Comparison of ENCODE assay signal across 1 cellular context in the genomic region with DNA sequence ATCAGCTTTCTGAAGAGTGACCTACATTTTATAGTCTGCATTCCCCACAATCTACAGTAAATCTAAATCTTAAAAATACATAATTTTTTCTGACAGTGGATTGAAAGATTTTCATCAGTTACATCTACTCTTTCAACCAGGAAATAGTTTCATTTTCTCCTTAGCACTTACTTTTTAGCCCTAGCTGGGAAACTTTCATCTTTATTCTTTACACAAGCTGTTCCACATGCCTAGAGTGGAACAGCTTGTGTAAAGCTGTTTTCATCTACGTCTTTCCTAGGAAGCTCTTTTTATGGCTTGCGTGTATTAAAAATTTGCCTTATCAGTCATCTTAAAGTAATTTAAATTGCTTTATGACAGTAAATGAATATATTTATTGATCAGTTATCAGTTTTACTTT.
TF ChIP-seq lines count a peak whose summit lies in the region.

No MANE protein-coding gene starts in this region.

TF ChIP-seq in GM23338, 12 proteins besides CTCF, POLR2A, EP300 and RAD21 (continued from another document):
- TF ChIP-seq, protein P1, sequence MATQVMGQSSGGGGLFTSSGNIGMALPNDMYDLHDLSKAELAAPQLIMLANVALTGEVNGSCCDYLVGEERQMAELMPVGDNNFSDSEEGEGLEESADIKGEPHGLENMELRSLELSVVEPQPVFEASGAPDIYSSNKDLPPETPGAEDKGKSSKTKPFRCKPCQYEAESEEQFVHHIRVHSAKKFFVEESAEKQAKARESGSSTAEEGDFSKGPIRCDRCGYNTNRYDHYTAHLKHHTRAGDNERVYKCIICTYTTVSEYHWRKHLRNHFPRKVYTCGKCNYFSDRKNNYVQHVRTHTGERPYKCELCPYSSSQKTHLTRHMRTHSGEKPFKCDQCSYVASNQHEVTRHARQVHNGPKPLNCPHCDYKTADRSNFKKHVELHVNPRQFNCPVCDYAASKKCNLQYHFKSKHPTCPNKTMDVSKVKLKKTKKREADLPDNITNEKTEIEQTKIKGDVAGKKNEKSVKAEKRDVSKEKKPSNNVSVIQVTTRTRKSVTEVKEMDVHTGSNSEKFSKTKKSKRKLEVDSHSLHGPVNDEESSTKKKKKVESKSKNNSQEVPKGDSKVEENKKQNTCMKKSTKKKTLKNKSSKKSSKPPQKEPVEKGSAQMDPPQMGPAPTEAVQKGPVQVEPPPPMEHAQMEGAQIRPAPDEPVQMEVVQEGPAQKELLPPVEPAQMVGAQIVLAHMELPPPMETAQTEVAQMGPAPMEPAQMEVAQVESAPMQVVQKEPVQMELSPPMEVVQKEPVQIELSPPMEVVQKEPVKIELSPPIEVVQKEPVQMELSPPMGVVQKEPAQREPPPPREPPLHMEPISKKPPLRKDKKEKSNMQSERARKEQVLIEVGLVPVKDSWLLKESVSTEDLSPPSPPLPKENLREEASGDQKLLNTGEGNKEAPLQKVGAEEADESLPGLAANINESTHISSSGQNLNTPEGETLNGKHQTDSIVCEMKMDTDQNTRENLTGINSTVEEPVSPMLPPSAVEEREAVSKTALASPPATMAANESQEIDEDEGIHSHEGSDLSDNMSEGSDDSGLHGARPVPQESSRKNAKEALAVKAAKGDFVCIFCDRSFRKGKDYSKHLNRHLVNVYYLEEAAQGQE (IDR thresholded peaks at IDR 0.05; ENCODE audit: unreplicated experiment): no peak
- TF ChIP-seq JUNB (IDR thresholded peaks at IDR 0.05; ENCODE audit: unreplicated experiment): no peak
- no peak for TF ChIP-seq EZH2 (IDR thresholded peaks at IDR 0.05; ENCODE audit: low read depth, unreplicated experiment)
- TF ChIP-seq ZNF331 (CRISPR knock-in tag; IDR thresholded peaks at IDR 0.05; ENCODE audit: low read depth): no peak
- TF ChIP-seq, protein P2, sequence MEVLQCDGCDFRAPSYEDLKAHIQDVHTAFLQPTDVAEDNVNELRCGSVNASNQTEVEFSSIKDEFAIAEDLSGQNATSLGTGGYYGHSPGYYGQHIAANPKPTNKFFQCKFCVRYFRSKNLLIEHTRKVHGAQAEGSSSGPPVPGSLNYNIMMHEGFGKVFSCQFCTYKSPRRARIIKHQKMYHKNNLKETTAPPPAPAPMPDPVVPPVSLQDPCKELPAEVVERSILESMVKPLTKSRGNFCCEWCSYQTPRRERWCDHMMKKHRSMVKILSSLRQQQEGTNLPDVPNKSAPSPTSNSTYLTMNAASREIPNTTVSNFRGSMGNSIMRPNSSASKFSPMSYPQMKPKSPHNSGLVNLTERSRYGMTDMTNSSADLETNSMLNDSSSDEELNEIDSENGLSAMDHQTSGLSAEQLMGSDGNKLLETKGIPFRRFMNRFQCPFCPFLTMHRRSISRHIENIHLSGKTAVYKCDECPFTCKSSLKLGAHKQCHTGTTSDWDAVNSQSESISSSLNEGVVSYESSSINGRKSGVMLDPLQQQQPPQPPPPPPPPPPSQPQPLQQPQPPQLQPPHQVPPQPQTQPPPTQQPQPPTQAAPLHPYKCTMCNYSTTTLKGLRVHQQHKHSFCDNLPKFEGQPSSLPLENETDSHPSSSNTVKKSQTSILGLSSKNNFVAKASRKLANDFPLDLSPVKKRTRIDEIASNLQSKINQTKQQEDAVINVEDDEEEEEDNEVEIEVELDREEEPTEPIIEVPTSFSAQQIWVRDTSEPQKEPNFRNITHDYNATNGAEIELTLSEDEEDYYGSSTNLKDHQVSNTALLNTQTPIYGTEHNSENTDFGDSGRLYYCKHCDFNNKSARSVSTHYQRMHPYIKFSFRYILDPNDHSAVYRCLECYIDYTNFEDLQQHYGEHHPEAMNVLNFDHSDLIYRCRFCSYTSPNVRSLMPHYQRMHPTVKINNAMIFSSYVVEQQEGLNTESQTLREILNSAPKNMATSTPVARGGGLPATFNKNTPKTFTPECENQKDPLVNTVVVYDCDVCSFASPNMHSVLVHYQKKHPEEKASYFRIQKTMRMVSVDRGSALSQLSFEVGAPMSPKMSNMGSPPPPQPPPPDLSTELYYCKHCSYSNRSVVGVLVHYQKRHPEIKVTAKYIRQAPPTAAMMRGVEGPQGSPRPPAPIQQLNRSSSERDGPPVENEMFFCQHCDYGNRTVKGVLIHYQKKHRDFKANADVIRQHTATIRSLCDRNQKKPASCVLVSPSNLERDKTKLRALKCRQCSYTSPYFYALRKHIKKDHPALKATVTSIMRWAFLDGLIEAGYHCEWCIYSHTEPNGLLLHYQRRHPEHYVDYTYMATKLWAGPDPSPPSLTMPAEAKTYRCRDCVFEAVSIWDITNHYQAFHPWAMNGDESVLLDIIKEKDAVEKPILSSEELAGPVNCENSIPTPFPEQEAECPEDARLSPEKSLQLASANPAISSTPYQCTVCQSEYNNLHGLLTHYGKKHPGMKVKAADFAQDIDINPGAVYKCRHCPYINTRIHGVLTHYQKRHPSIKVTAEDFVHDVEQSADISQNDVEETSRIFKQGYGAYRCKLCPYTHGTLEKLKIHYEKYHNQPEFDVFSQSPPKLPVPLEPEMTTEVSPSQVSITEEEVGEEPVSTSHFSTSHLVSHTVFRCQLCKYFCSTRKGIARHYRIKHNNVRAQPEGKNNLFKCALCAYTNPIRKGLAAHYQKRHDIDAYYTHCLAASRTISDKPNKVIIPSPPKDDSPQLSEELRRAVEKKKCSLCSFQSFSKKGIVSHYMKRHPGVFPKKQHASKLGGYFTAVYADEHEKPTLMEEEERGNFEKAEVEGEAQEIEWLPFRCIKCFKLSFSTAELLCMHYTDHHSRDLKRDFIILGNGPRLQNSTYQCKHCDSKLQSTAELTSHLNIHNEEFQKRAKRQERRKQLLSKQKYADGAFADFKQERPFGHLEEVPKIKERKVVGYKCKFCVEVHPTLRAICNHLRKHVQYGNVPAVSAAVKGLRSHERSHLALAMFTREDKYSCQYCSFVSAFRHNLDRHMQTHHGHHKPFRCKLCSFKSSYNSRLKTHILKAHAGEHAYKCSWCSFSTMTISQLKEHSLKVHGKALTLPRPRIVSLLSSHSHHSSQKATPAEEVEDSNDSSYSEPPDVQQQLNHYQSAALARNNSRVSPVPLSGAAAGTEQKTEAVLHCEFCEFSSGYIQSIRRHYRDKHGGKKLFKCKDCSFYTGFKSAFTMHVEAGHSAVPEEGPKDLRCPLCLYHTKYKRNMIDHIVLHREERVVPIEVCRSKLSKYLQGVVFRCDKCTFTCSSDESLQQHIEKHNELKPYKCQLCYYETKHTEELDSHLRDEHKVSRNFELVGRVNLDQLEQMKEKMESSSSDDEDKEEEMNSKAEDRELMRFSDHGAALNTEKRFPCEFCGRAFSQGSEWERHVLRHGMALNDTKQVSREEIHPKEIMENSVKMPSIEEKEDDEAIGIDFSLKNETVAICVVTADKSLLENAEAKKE (CRISPR knock-in tag; IDR thresholded peaks at IDR 0.05): no peak
- no peak for TF ChIP-seq EZH2phosphoT487 (IDR thresholded peaks at IDR 0.05; ENCODE audit: unreplicated experiment)
- TF ChIP-seq, protein P3, sequence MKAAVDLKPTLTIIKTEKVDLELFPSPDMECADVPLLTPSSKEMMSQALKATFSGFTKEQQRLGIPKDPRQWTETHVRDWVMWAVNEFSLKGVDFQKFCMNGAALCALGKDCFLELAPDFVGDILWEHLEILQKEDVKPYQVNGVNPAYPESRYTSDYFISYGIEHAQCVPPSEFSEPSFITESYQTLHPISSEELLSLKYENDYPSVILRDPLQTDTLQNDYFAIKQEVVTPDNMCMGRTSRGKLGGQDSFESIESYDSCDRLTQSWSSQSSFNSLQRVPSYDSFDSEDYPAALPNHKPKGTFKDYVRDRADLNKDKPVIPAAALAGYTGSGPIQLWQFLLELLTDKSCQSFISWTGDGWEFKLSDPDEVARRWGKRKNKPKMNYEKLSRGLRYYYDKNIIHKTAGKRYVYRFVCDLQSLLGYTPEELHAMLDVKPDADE (IDR thresholded peaks at IDR 0.05): no peak
- no peak for TF ChIP-seq STAT1 (IDR thresholded peaks at IDR 0.05; ENCODE audit: unreplicated experiment)
